In genomic region chr19:3868770-3869456, GRCh38 we compare ENCODE assay signal across 9 cellular contexts. TPM values are rescaled to one million over a fixed set of nuclear protein-coding genes. Genes with fewer than 3 reads are reported as not detected.
DNase-seq lines count a peak whose midpoint lies in the region; ATAC-seq, FAIRE-seq and TF ChIP-seq lines count a peak whose summit lies in the region.
"Had no signal": no experiment of that assay in that cellular context is flagged by ENCODE, and none has a peak within 500 bp of the region (broad histone marks: within the 10 kb centered on the region; RNA-seq: fewer than 3 reads in every experiment).

Gene ZFR2 (minus strand): TSS chr19:3869038. CDS start chr19:3869017, 21 bp downstream.

- H2AFZ ChIP-seq in IMR-90 (replicated peaks; ENCODE audit: low read length, poor library complexity): no peak within 1 kb of the TSS

- no peak within 1 kb of the TSS for H3K14ac ChIP-seq in IMR-90 (replicated peaks; ENCODE audit: low read depth, low read length)

- no peak for DNase-seq in IMR-90
- peak; percentile 28 for DNase-seq in activated CD8-positive, alpha-beta memory T cell treated with anti-CD3 and anti-CD28 coated beads, Interleukin-2, amount 50 U/mL, for 4 hours
- DNase-seq in stimulated activated effector memory CD8-positive, alpha-beta T cell treated with anti-CD3 and anti-CD28 coated beads, Interleukin-12 subunit alpha, Interleukin-12 subunit beta, amount 100 ng/mL, for 72 hours (ENCODE audit: low spot score in 2 of 2): no peak
- no peak for DNase-seq in 8988T
- DNase-seq in HTR-8/SVneo (ENCODE audit: insufficient read length, low spot score): no peak
- DNase-seq in NCI-H446 (lab: John Stamatoyannopoulos, UW): no peak

- H3K36me3 ChIP-seq in IMR-90 (ENCODE audit: control insufficient read depth, insufficient read depth, low read length) (no peaks in the 10 kb centered on the region), iPS-15b (ENCODE audit: control insufficient read depth, insufficient read depth, low read length) (no peaks in the 10 kb centered on the region)

- in situ Hi-C loops in IMR-90 (cut with MboI; ENCODE audit: low sequenced_read_pairs): no loop called here

- ATAC-seq in IMR-90 (ENCODE audit: low read depth): no peak
- peak; percentile 19 for ATAC-seq in stimulated activated effector memory CD8-positive, alpha-beta T cell treated with anti-CD3 and anti-CD28 coated beads, Interleukin-12 subunit alpha, Interleukin-12 subunit beta, amount 100 ng/mL, for 72 hours

- no peak within 1 kb of the TSS for H4K8ac ChIP-seq in IMR-90 (ENCODE audit: low read depth in 2 of 2, low read length in 2 of 2)

- no peak within 1 kb of the TSS for H3K18ac ChIP-seq in IMR-90 (ENCODE audit: low read depth, low read length)

- H2BK120ac ChIP-seq in IMR-90 (ENCODE audit: low read depth, low read length): no peak within 1 kb of the TSS

- no peak within 1 kb of the TSS for H2BK5ac ChIP-seq in IMR-90 (ENCODE audit: low read depth, low read length, poor library complexity, severe bottlenecking)

- peaks cover 34% of the 10 kb centered on the region for H3K27me3 ChIP-seq in IMR-90 (ENCODE audit: control insufficient read depth, insufficient read depth, low read length)
- peaks cover 14% of the 10 kb centered on the region for H3K27me3 ChIP-seq in iPS-15b (ENCODE audit: control insufficient read depth, insufficient read depth, low read length)

- no peak within 1 kb of the TSS for H3K27ac ChIP-seq in IMR-90 (ENCODE audit: insufficient read depth, low read length)

- H4K20me1 ChIP-seq in IMR-90 (ENCODE audit: insufficient read depth, low read length): no peaks in the 10 kb centered on the region

- H3K9ac ChIP-seq in IMR-90 (ENCODE audit: low read depth, low read length) (no peak within 1 kb of the TSS), iPS-15b (ENCODE audit: low read depth, low read length) (no peak within 1 kb of the TSS)

- H4K5ac ChIP-seq in IMR-90 (ENCODE audit: low read depth, low read length): no peak within 1 kb of the TSS

- CTCF ChIA-PET in IMR-90 (lab: Yijun Ruan, JAX): no interaction called here

- TF ChIP-seq POLR2A in IMR-90 (IDR thresholded peaks at IDR 0.05; ENCODE audit: low read depth, low read length): no peak

- no peak within 1 kb of the TSS for H3K56ac ChIP-seq in IMR-90 (ENCODE audit: extremely low read depth, insufficient read depth, low read length)

- no peak within 1 kb of the TSS for H3K23ac ChIP-seq in IMR-90 (ENCODE audit: low read depth, low read length)

- H3K4me1 ChIP-seq in IMR-90 (ENCODE audit: control insufficient read depth, insufficient read depth, low read length) (no peaks in the 10 kb centered on the region), iPS-15b (ENCODE audit: control insufficient read depth, insufficient read depth, low read length) (peaks cover 4% of the 10 kb centered on the region)

- H3K4me2 ChIP-seq in IMR-90 (ENCODE audit: low read depth, low read length): no peak within 1 kb of the TSS

- dilution Hi-C loops in IMR-90 (cut with HindIII; ENCODE audit: low sequenced_read_pairs, unreplicated experiment): no loop called here

- POLR2A ChIA-PET in IMR-90 (lab: Charles Lee; ENCODE audit: unreplicated experiment): no interaction called here

- BruUV-seq in IMR-90 (replicated peaks; lab: Mats Ljungman, UMichigan): no TSS peak

- no peak within 1 kb of the TSS for H4K91ac ChIP-seq in IMR-90 (ENCODE audit: insufficient read depth, low read depth, low read length)

- peak within 1 kb of the TSS; percentile 41 for H3K4me3 Mint-ChIP-seq in stimulated activated effector memory CD8-positive, alpha-beta T cell treated with anti-CD3 and anti-CD28 coated beads, Interleukin-12 subunit alpha, Interleukin-12 subunit beta, amount 100 ng/mL, for 72 hours
- H3K4me3 Mint-ChIP-seq: stimulated activated naive CD8-positive, alpha-beta T cell treated with anti-CD3 and anti-CD28 coated beads, Interleukin-15, Interleukin-2, amounts not matched to agents 100 ng/mL and 50 ng/mL, for 24 hours had no signal

- H2AK9ac ChIP-seq in IMR-90 (replicated peaks; ENCODE audit: low read depth, low read length, poor library complexity): peak within 1 kb of the TSS; percentile 65

- no peak for TF ChIP-seq CTCF in IMR-90 (conservative IDR thresholded peaks at IDR 0.05; ENCODE audit: low read depth, low read length)

- 5% methylated on average over 36 of the region's 62 CpGs; no CpG with 5 or more reads in 1 of the 2 experiments for WGBS in IMR-90 (ENCODE audit: extremely low coverage in 2 of 2, insufficient read length in 1 of 2), 2 experiments

- H3K9me1 ChIP-seq in IMR-90 (ENCODE audit: insufficient read depth, low read length): no peaks in the 10 kb centered on the region

- no peak for TF ChIP-seq RAD21 in IMR-90 (IDR thresholded peaks at IDR 0.05; ENCODE audit: low read length)

- peaks cover 8% of the 10 kb centered on the region for H3K4me1 Mint-ChIP-seq in stimulated activated effector memory CD8-positive, alpha-beta T cell treated with anti-CD3 and anti-CD28 coated beads, Interleukin-12 subunit alpha, Interleukin-12 subunit beta, amount 100 ng/mL, for 72 hours

- intact Hi-C loops in IMR-90 (cut with micrococcal nuclease): no loop called here

- no peak for FAIRE-seq in HTR-8/SVneo (lab: Jason Lieb, UNC)

- H2BK15ac ChIP-seq in IMR-90 (ENCODE audit: low read depth, low read length): no peak within 1 kb of the TSS

- H3K36me3 Mint-ChIP-seq in stimulated activated effector memory CD8-positive, alpha-beta T cell treated with anti-CD3 and anti-CD28 coated beads, Interleukin-12 subunit alpha, Interleukin-12 subunit beta, amount 100 ng/mL, for 72 hours: no peaks in the 10 kb centered on the region

- no peak within 1 kb of the TSS for H3K27ac Mint-ChIP-seq in stimulated activated effector memory CD8-positive, alpha-beta T cell treated with anti-CD3 and anti-CD28 coated beads, Interleukin-12 subunit alpha, Interleukin-12 subunit beta, amount 100 ng/mL, for 72 hours
- H3K27ac Mint-ChIP-seq: stimulated activated naive CD8-positive, alpha-beta T cell treated with anti-CD3 and anti-CD28 coated beads, Interleukin-15, Interleukin-2, amounts not matched to agents 100 ng/mL and 50 ng/mL, for 24 hours had no signal

- H2AK5ac ChIP-seq in IMR-90 (ENCODE audit: low read depth, low read length): no peak within 1 kb of the TSS

- no peak within 1 kb of the TSS for H2BK20ac ChIP-seq in IMR-90 (ENCODE audit: low read depth, low read length)

- H3K79me1 ChIP-seq in IMR-90 (ENCODE audit: low read depth in 1 of 2, low read length in 2 of 2): no peaks in the 10 kb centered on the region

- H3K9me3 Mint-ChIP-seq in stimulated activated effector memory CD8-positive, alpha-beta T cell treated with anti-CD3 and anti-CD28 coated beads, Interleukin-12 subunit alpha, Interleukin-12 subunit beta, amount 100 ng/mL, for 72 hours: no peaks in the 10 kb centered on the region
- H3K9me3 Mint-ChIP-seq: stimulated activated naive CD8-positive, alpha-beta T cell treated with anti-CD3 and anti-CD28 coated beads, Interleukin-15, Interleukin-2, amounts not matched to agents 100 ng/mL and 50 ng/mL, for 24 hours had no signal

- H3K4me3 ChIP-seq in IMR-90 (ENCODE audit: insufficient read depth, low read depth, low read length) (no peak within 1 kb of the TSS), iPS-15b (ENCODE audit: low read depth, low read length) (peak within 1 kb of the TSS; percentile 54)

- no peak within 1 kb of the TSS for H3K4ac ChIP-seq in IMR-90 (ENCODE audit: low read depth, low read length)

- H3K9me3 ChIP-seq in IMR-90 (ENCODE audit: control insufficient read depth, insufficient read depth, low read length) (peaks cover 8% of the 10 kb centered on the region), iPS-15b (ENCODE audit: control insufficient read depth, insufficient read depth, low read length) (peaks cover 5% of the 10 kb centered on the region)

TF ChIP-seq in IMR-90, 13 proteins besides CTCF, POLR2A, EP300 and RAD21:
- no peak for TF ChIP-seq SMC3 (IDR thresholded peaks at IDR 0.05; ENCODE audit: low read depth, low read length)
- TF ChIP-seq USF2 (IDR thresholded peaks at IDR 0.05; ENCODE audit: low read depth, low read length): no peak
- no peak for TF ChIP-seq RFX5 (IDR thresholded peaks at IDR 0.05; ENCODE audit: low read depth, low read length)
- no peak for TF ChIP-seq MAZ (IDR thresholded peaks at IDR 0.05; ENCODE audit: borderline replicate concordance, low read depth, low read length)

RNA-seq across cellular contexts. Expression of gene ZFR2, which starts in this region (rescaled TPM):
- 0.28 TPM in 1 of 2 replicates, not detected in the other for total RNA-seq in IMR-90 (2012; rRNA removed)
- polyA plus RNA-seq in IMR-90 (2012; rRNA removed): 0.10 and 0.19 TPM in 2 replicates
- polyA plus RNA-seq in IMR-90 (2012; cell fraction: cytosol; rRNA removed): 0.20 and 0.24 TPM in 2 replicates
- 0.23 TPM in 1 of 2 replicates, not detected in the other for polyA plus RNA-seq in IMR-90 (2012; cell fraction: nucleus; rRNA removed; ENCODE audit: low replicate concordance)
- total RNA-seq: myocyte had no signal
